28 cellular contexts compared by ENCODE assay signal in the genomic region with DNA sequence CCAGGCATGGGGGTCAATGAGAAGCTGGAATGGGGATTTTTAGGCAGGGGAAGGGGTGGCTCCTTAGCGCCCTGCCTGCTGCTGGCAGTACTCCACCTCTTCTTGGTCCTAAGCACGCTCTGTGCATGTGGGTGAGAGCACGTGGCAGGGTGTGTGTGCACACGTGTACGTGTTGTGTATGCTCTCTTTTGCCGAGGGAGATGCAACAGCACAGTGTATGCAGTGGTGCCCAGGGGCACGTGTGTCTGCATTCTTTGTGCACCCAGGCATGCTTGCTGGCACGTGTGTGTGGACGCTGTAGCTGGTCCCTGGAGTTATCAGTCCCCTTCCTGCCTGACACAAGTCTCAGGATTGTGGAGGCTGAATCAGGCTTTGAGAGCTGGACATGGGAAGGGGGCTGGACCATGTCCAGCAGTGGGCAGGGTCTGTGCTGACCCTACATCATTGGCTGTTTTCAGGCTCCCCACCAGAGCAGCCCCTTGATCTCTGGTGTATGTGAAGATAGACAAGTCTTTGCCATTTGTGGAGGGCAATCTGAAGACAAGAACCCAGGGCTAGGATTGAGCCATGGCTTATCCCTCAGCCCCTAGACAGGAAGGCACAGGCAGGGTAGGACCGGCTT. TPM values are rescaled to one million over a fixed set of nuclear protein-coding genes. Genes with fewer than 3 reads are reported as not detected.
DNase-seq lines count a peak whose midpoint lies in the region; ATAC-seq and TF ChIP-seq lines count a peak whose summit lies in the region.
"Had no signal": no experiment of that assay in that cellular context is flagged by ENCODE, and none has a peak within 500 bp of the region (broad histone marks: within the 10 kb centered on the region; RNA-seq: fewer than 3 reads in every experiment).

No MANE protein-coding gene starts in this region.

- no peak for DNase-seq in memory B cell (ENCODE audit: low spot score in 2 of 2)
- DNase-seq in iPS-NIHi7 (ENCODE audit: extremely low spot score) = no peak
- no peak for DNase-seq in activated naive CD4-positive, alpha-beta T cell treated with anti-CD3 and anti-CD28 coated beads for 36 hours
- DNase-seq: activated effector memory CD4-positive, alpha-beta T cell treated with anti-CD3 and anti-CD28 coated beads, Interleukin-2, amount 50 U/mL, for 16 hours; activated naive CD8-positive, alpha-beta T cell treated with anti-CD3 and anti-CD28 coated beads, Interleukin-2, amount 10 ng/mL, durations not matched to agents 7 days and 5 days; activated T-cell treated with anti-CD3 and anti-CD28 coated beads for 4 hours; cerebellar nuclear complex; left ventricle myocardium inferior; NCI-H1436; NCI-H2107; NCI-H82; retina; small intestine; stimulated activated naive CD8-positive, alpha-beta T cell treated with anti-CD3 and anti-CD28 coated beads, Interleukin-15, amount 100 ng/mL, for 72 hours; tibial artery had no signal

- H3K4me1 ChIP-seq in HEK293 (ENCODE audit: control insufficient read depth, insufficient read depth, low read length) = no peaks in the 10 kb centered on the region

- H3K36me3 ChIP-seq in HEK293 (ENCODE audit: control insufficient read depth in 2 of 2, insufficient read depth in 1 of 2, low read length in 2 of 2) = no peaks in the 10 kb centered on the region
- H3K36me3 ChIP-seq: BLaER1 treated with 17β-estradiol and CSF1 and Interleukin-3, amounts not matched to agents 10 nM and 100 nM; gastroesophageal sphincter; left ventricle myocardium inferior; tibial artery had no signal

- no peaks in the 10 kb centered on the region for H3K9me3 ChIP-seq in HEK293 (ENCODE audit: control insufficient read depth, insufficient read depth, low read depth, low read length)
- H3K9me3 ChIP-seq: BLaER1 treated with 17β-estradiol and CSF1 and Interleukin-3, amounts not matched to agents 10 nM and 100 nM; gastroesophageal sphincter; left ventricle myocardium inferior; tibial artery had no signal

- H3K4me3 ChIP-seq in HEK293 (ENCODE audit: low read depth, low read length) = no peak overlapping the region
- H3K4me3 ChIP-seq: BLaER1 treated with 17β-estradiol and CSF1 and Interleukin-3, amounts not matched to agents 10 nM and 100 nM; dorsolateral prefrontal cortex; gastroesophageal sphincter; left ventricle myocardium inferior; SK-N-MC; tibial artery had no signal

- POLR2A ChIA-PET in HEK293 (lab: Yijun Ruan, JAX) = no interaction called here

- no peaks in the 10 kb centered on the region for H3K36me3 Mint-ChIP-seq in memory B cell
- H3K36me3 Mint-ChIP-seq in stimulated activated memory B cell treated with anti-CD40 and anti-IgM and Interleukin-4, amounts not matched to agents 10 μg/mL and 1 μg/mL and 100 μg/mL, for 72 hours = no peaks in the 10 kb centered on the region
- no peaks in the 10 kb centered on the region for H3K36me3 Mint-ChIP-seq in activated naive CD4-positive, alpha-beta T cell treated with anti-CD3 and anti-CD28 coated beads for 36 hours (ENCODE audit: low read depth)
- H3K36me3 Mint-ChIP-seq: activated naive CD8-positive, alpha-beta T cell treated with anti-CD3 and anti-CD28 coated beads, Interleukin-2, amount 10 ng/mL, durations not matched to agents 7 days and 5 days had no signal

- no peak for TF ChIP-seq CTCF in HEK293 (tag by site-specific recombination; IDR thresholded peaks at IDR 0.05)

- H3K27me3 Mint-ChIP-seq in memory B cell = peaks cover 19% of the 10 kb centered on the region
- peaks cover 50% of the 10 kb centered on the region for H3K27me3 Mint-ChIP-seq in stimulated activated memory B cell treated with anti-CD40 and anti-IgM and Interleukin-4, amounts not matched to agents 10 μg/mL and 1 μg/mL and 100 μg/mL, for 72 hours
- peaks cover 25% of the 10 kb centered on the region for H3K27me3 Mint-ChIP-seq in activated naive CD4-positive, alpha-beta T cell treated with anti-CD3 and anti-CD28 coated beads for 36 hours (ENCODE audit: low read depth)

- no peaks in the 10 kb centered on the region for H3K9me3 Mint-ChIP-seq in memory B cell
- no peaks in the 10 kb centered on the region for H3K9me3 Mint-ChIP-seq in stimulated activated memory B cell treated with anti-CD40 and anti-IgM and Interleukin-4, amounts not matched to agents 10 μg/mL and 1 μg/mL and 100 μg/mL, for 72 hours
- no peaks in the 10 kb centered on the region for H3K9me3 Mint-ChIP-seq in activated naive CD4-positive, alpha-beta T cell treated with anti-CD3 and anti-CD28 coated beads for 36 hours
- H3K9me3 Mint-ChIP-seq: activated naive CD8-positive, alpha-beta T cell treated with anti-CD3 and anti-CD28 coated beads, Interleukin-2, amount 10 ng/mL, durations not matched to agents 7 days and 5 days; stimulated activated naive CD8-positive, alpha-beta T cell treated with anti-CD3 and anti-CD28 coated beads, Interleukin-15, amount 100 ng/mL, for 72 hours had no signal

- H3K4me3 Mint-ChIP-seq in memory B cell = no peak overlapping the region
- H3K4me3 Mint-ChIP-seq in stimulated activated memory B cell treated with anti-CD40 and anti-IgM and Interleukin-4, amounts not matched to agents 10 μg/mL and 1 μg/mL and 100 μg/mL, for 72 hours = no peak overlapping the region
- H3K4me3 Mint-ChIP-seq in activated naive CD4-positive, alpha-beta T cell treated with anti-CD3 and anti-CD28 coated beads for 36 hours = no peak overlapping the region
- H3K4me3 Mint-ChIP-seq: activated naive CD8-positive, alpha-beta T cell treated with anti-CD3 and anti-CD28 coated beads, Interleukin-2, amount 10 ng/mL, durations not matched to agents 7 days and 5 days; stimulated activated naive CD8-positive, alpha-beta T cell treated with anti-CD3 and anti-CD28 coated beads, Interleukin-15, amount 100 ng/mL, for 72 hours had no signal

- CTCF ChIA-PET in HEK293 (lab: Yijun Ruan, JAX) = no interaction called here
- CTCF ChIA-PET in activated naive CD4-positive, alpha-beta T cell treated with anti-CD3 and anti-CD28 coated beads for 36 hours (lab: Charles Lee) = interaction anchor here (0.6 kb wide), 1 partner anchor 790 kb away, joined by 3 read pairs; no protein-coding TSS in a partner anchor

- H3K27ac Mint-ChIP-seq in memory B cell = peak overlapping the region; percentile 42
- H3K27ac Mint-ChIP-seq in stimulated activated memory B cell treated with anti-CD40 and anti-IgM and Interleukin-4, amounts not matched to agents 10 μg/mL and 1 μg/mL and 100 μg/mL, for 72 hours = peak overlapping the region; percentile 42
- no peak overlapping the region for H3K27ac Mint-ChIP-seq in activated naive CD4-positive, alpha-beta T cell treated with anti-CD3 and anti-CD28 coated beads for 36 hours
- H3K27ac Mint-ChIP-seq: activated naive CD8-positive, alpha-beta T cell treated with anti-CD3 and anti-CD28 coated beads, Interleukin-2, amount 10 ng/mL, durations not matched to agents 7 days and 5 days had no signal

- H3K27ac ChIP-seq in HEK293 (ENCODE audit: extremely low read depth, low read depth, low read length) (no peak overlapping the region), angular gyrus (ENCODE audit: low read depth, low read length) (peak overlapping the region; percentile 44)
- H3K27ac ChIP-seq: gastroesophageal sphincter, KMS-11, left ventricle myocardium inferior, SK-N-MC, tibial artery had no signal

- H3K4me1 Mint-ChIP-seq in memory B cell = peaks cover 3% of the 10 kb centered on the region
- peaks cover 9% of the 10 kb centered on the region for H3K4me1 Mint-ChIP-seq in stimulated activated memory B cell treated with anti-CD40 and anti-IgM and Interleukin-4, amounts not matched to agents 10 μg/mL and 1 μg/mL and 100 μg/mL, for 72 hours
- H3K4me1 Mint-ChIP-seq in activated naive CD4-positive, alpha-beta T cell treated with anti-CD3 and anti-CD28 coated beads for 36 hours (ENCODE audit: low read depth) = no peaks in the 10 kb centered on the region
- H3K4me1 Mint-ChIP-seq: activated naive CD8-positive, alpha-beta T cell treated with anti-CD3 and anti-CD28 coated beads, Interleukin-2, amount 10 ng/mL, durations not matched to agents 7 days and 5 days had no signal

- ATAC-seq in memory B cell (ENCODE audit: low read depth) (no peak), HG02678 (IDR thresholded peaks at IDR 0.05; ENCODE audit: unreplicated experiment) (no peak)
- no peak for ATAC-seq in stimulated activated memory B cell treated with anti-CD40 and anti-IgM and Interleukin-4, amounts not matched to agents 10 μg/mL and 1 μg/mL and 100 μg/mL, for 72 hours
- ATAC-seq: gastroesophageal sphincter; stimulated activated naive CD8-positive, alpha-beta T cell treated with anti-CD3 and anti-CD28 coated beads, Interleukin-15, amount 100 ng/mL, for 72 hours had no signal

- intact Hi-C loops in activated naive CD4-positive, alpha-beta T cell treated with anti-CD3 and anti-CD28 coated beads for 36 hours (cut with micrococcal nuclease) = no loop called here

TF ChIP-seq in HEK293, 187 proteins besides CTCF, POLR2A, EP300 and RAD21:
- TF ChIP-seq ZIC2 (tag by site-specific recombination; IDR thresholded peaks at IDR 0.05) = no peak
- TF ChIP-seq, protein P1, sequence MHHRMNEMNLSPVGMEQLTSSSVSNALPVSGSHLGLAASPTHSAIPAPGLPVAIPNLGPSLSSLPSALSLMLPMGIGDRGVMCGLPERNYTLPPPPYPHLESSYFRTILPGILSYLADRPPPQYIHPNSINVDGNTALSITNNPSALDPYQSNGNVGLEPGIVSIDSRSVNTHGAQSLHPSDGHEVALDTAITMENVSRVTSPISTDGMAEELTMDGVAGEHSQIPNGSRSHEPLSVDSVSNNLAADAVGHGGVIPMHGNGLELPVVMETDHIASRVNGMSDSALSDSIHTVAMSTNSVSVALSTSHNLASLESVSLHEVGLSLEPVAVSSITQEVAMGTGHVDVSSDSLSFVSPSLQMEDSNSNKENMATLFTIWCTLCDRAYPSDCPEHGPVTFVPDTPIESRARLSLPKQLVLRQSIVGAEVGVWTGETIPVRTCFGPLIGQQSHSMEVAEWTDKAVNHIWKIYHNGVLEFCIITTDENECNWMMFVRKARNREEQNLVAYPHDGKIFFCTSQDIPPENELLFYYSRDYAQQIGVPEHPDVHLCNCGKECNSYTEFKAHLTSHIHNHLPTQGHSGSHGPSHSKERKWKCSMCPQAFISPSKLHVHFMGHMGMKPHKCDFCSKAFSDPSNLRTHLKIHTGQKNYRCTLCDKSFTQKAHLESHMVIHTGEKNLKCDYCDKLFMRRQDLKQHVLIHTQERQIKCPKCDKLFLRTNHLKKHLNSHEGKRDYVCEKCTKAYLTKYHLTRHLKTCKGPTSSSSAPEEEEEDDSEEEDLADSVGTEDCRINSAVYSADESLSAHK (tag by site-specific recombination; IDR thresholded peaks at IDR 0.05) = peak; percentile 85
TF ChIP-seq in HEK293: peak in this region for 1.

RNA-seq across cellular contexts. Expression of gene CAMKV, which starts 1.9 kb away (rescaled TPM):
- under 1 TPM; 0.69 to 0.86 TPM for total RNA-seq in activated naive CD4-positive, alpha-beta T cell treated with anti-CD3 and anti-CD28 coated beads for 36 hours
- total RNA-seq: activated naive CD8-positive, alpha-beta T cell treated with anti-CD3 and anti-CD28 coated beads, Interleukin-2, amount 10 ng/mL, durations not matched to agents 7 days and 5 days; fibroblast of lung; gastroesophageal sphincter; left ventricle myocardium inferior; mesenteric fat pad; osteocyte; T-helper 2 cell treated with Interferon-gamma antibody and Interleukin-4, amounts not matched to agents 100 ng/mL and 5 ng/mL, for 36 hours had no signal

RNA-seq across cellular contexts. Expression of gene TRAIP, which starts 15.3 kb away (rescaled TPM):
- total RNA-seq in activated naive CD4-positive, alpha-beta T cell treated with anti-CD3 and anti-CD28 coated beads for 36 hours = 10 to 100 TPM; 21.5 to 25.7 TPM

RNA-seq across cellular contexts. Expression of gene MST1R, which starts 32.0 kb away (rescaled TPM):
- under 1 TPM; 0.27 to 0.41 TPM for total RNA-seq in activated naive CD4-positive, alpha-beta T cell treated with anti-CD3 and anti-CD28 coated beads for 36 hours

RNA-seq across cellular contexts. Expression of gene UBA7, which starts 57.9 kb away (rescaled TPM):
- 10 to 100 TPM; 93.5 to 97.7 TPM for total RNA-seq in activated naive CD4-positive, alpha-beta T cell treated with anti-CD3 and anti-CD28 coated beads for 36 hours

RNA-seq across cellular contexts. Expression of gene MON1A, which starts 58.0 kb away (rescaled TPM):
- 1 to 10 TPM; 5.4 to 5.9 TPM for total RNA-seq in activated naive CD4-positive, alpha-beta T cell treated with anti-CD3 and anti-CD28 coated beads for 36 hours
